ENCODE assay signal across 8 cellular contexts in genomic region chr12:39619660-39620433, GRCh38. TPM values are rescaled to one million over a fixed set of nuclear protein-coding genes. Genes with fewer than 3 reads are reported as not detected.
A peak's percentile ranks its signal among the peaks of the same experiment; 100 is the strongest.
DNase-seq lines count a peak whose midpoint lies in the region; ATAC-seq and TF ChIP-seq lines count a peak whose summit lies in the region.

Gene ABCD2 (minus strand): TSS chr12:39619803. CDS start chr12:39619615, 188 bp downstream.

- peak within 1 kb of the TSS; percentile 71 for H3K27ac ChIP-seq in CD8-positive, alpha-beta T cell (ENCODE audit: low read depth, low read length)

- no peaks in the 10 kb centered on the region for H3K36me3 ChIP-seq in CD8-positive, alpha-beta T cell (ENCODE audit: insufficient read depth, low read length)

- no peaks in the 10 kb centered on the region for H3K9me3 ChIP-seq in CD8-positive, alpha-beta T cell (ENCODE audit: low read length)
- H3K9me3 ChIP-seq in mononuclear cell (ENCODE audit: low read depth, low read length), result no peaks in the 10 kb centered on the region

- H3K27me3 ChIP-seq in CD8-positive, alpha-beta T cell (ENCODE audit: insufficient read depth, low read length), result no peaks in the 10 kb centered on the region
- no peaks in the 10 kb centered on the region for H3K27me3 ChIP-seq in mononuclear cell (ENCODE audit: insufficient read depth, low read length)

- H3K4me1 Mint-ChIP-seq in CD8-positive, alpha-beta T cell (ENCODE audit: low read depth), result peaks cover 42% of the 10 kb centered on the region

- ATAC-seq in CD8-positive, alpha-beta T cell, result peak; percentile 80
- ATAC-seq in GM19455 (IDR thresholded peaks at IDR 0.05; ENCODE audit: unreplicated experiment) (peak; percentile 75), HG03571 (IDR thresholded peaks at IDR 0.05; ENCODE audit: unreplicated experiment) (peak; percentile 80)

- DNase-seq in CD8-positive, alpha-beta T cell, result peak; percentile 41 to 84 (median 67)
- peak; percentile 72 for DNase-seq in NOMO-1 treated with dmso at 0.1 percent for 144 hours (lab: John Stamatoyannopoulos, UW; ENCODE audit: unreplicated experiment)
- peak; percentile 56 for DNase-seq in activated CD8-positive, alpha-beta memory T cell treated with anti-CD3 and anti-CD28 coated beads, Interleukin-2, amount 50 U/mL, for 24 hours (ENCODE audit: extremely low read depth)
- DNase-seq in epithelial cell of esophagus (ENCODE audit: low read depth), result peak; percentile 60
- DNase-seq in stimulated activated CD8-positive, alpha-beta memory T cell treated with anti-CD3 and anti-CD28 coated beads, Interleukin-4, amount 100 ng/mL, for 4 hours (ENCODE audit: low read depth in 2 of 2, low spot score in 1 of 2), result peak; percentile 35 to 48

- POLR2A ChIA-PET in CD8-positive, alpha-beta T cell (lab: Charles Lee), result interaction anchor here (0.6 to 3.0 kb wide), 15 partner anchors 9 to 484 kb away, joined by 3 to 26 read pairs (median 4); partner anchors contain the start of gene KIF21A

- no peak within 1 kb of the TSS for H3K4me3 Mint-ChIP-seq in CD8-positive, alpha-beta T cell

- H3K36me3 Mint-ChIP-seq in CD8-positive, alpha-beta T cell, result peaks cover 11% of the 10 kb centered on the region

- peak; percentile 17 for TF ChIP-seq CTCF in CD8-positive, alpha-beta T cell (IDR thresholded peaks at IDR 0.05)
- peak; percentile 34 for TF ChIP-seq CTCF in epithelial cell of esophagus (IDR thresholded peaks at IDR 0.05; ENCODE audit: insufficient read depth, low read depth, low read length, missing control alignments)

- H3K9me3 Mint-ChIP-seq in CD8-positive, alpha-beta T cell, result no peaks in the 10 kb centered on the region

- H3K4me1 ChIP-seq in CD8-positive, alpha-beta T cell (ENCODE audit: insufficient read depth, low read length), result peaks cover 33% of the 10 kb centered on the region
- H3K4me1 ChIP-seq in mononuclear cell (ENCODE audit: insufficient read depth, low read length), result peaks cover 31% of the 10 kb centered on the region

- CTCF ChIA-PET in CD8-positive, alpha-beta T cell (lab: Charles Lee), result interaction anchor here (0.6 to 1.9 kb wide), 13 partner anchors 9 to 302 kb away, joined by 3 to 11 read pairs (median 5); partner anchors contain the start of gene KIF21A

- intact Hi-C loops in CD8-positive, alpha-beta T cell (cut with DNase I, micrococcal nuclease), result loop anchor here (1.0 to 10.0 kb wide), 11 partner anchors 8 to 1303 kb away; partner anchors contain the start of genes KIF21A (in 2 of the 2), SLC2A13 (in 2 of the 2) and ALG10B (in 1 of the 2)

- no peaks in the 10 kb centered on the region for H3K27me3 Mint-ChIP-seq in CD8-positive, alpha-beta T cell (ENCODE audit: low read depth)

- no peak within 1 kb of the TSS for H3K27ac Mint-ChIP-seq in CD8-positive, alpha-beta T cell

- peak within 1 kb of the TSS; percentile 62 for H3K4me3 ChIP-seq in CD8-positive, alpha-beta T cell (ENCODE audit: low read depth, low read length)
- H3K4me3 ChIP-seq in epithelial cell of esophagus (ENCODE audit: low read length) (peak within 1 kb of the TSS; percentile 39), mononuclear cell (ENCODE audit: low read length) (peak within 1 kb of the TSS; percentile 53)

RNA-seq across cellular contexts. Expression of gene ABCD2, which starts in this region (rescaled TPM):
- 1 to 10 TPM; 3.4 to 3.5 TPM for total RNA-seq in CD8-positive, alpha-beta T cell
- total RNA-seq in mononuclear cell, result 4.8 TPM

Comparison
In these comparisons a context has a peak if more than half of its experiments do, and no peak if none do; other contexts are left out.
1. Peak in every context shown above with its lines: DNase-seq, ATAC-seq, H3K4me3 ChIP-seq and H3K27ac ChIP-seq.